In genomic region chrX:24494544-24495113, GRCh38 we compare ENCODE assay signal across 9 cellular contexts. TPM values are rescaled to one million over a fixed set of nuclear protein-coding genes. Genes with fewer than 3 reads are reported as not detected.
DNase-seq lines count a peak whose midpoint lies in the region; ATAC-seq and TF ChIP-seq lines count a peak whose summit lies in the region.
"Had no signal": no experiment of that assay in that cellular context is flagged by ENCODE, and none has a peak within 500 bp of the region (broad histone marks: within the 10 kb centered on the region; RNA-seq: fewer than 3 reads in every experiment).

No MANE protein-coding gene starts in this region.

- H3K4me3 ChIP-seq in coronary artery = peak overlapping the region; percentile 39
- H3K4me3 ChIP-seq in psoas muscle = no peak overlapping the region
- H3K4me3 ChIP-seq: BLaER1 had no signal

- H3K27ac ChIP-seq in coronary artery (peak overlapping the region; percentile 36 to 74), psoas muscle (no peak overlapping the region)
- H3K27ac ChIP-seq: BLaER1 had no signal

- H3K27me3 ChIP-seq in psoas muscle (ENCODE audit: insufficient read depth in 3 of 3, low read length in 2 of 3) = no peaks in the 10 kb centered on the region
- H3K27me3 ChIP-seq: BLaER1 had no signal

- WGBS in psoas muscle, 3 donors = 17 to 49% (median 21%) methylated on average over 8 of the region's 8 CpGs

- DNase-seq in NCI-H2029 (lab: John Stamatoyannopoulos, UW) (peak; percentile 37), NCI-H2029 treated with DMSO at 0.1 percent for 48 hours (lab: John Stamatoyannopoulos, UW) (no peak), NCI-H345 treated with DMSO at 0.1 percent for 48 hours (lab: John Stamatoyannopoulos, UW; ENCODE audit: unreplicated experiment) (peak; percentile 52), coronary artery (ENCODE audit: low spot score) (no peak), myocyte (ENCODE audit: low read depth) (peak; percentile 25), psoas muscle (no peak)
- DNase-seq in stimulated activated naive CD4-positive, alpha-beta T cell (lab: John Stamatoyannopoulos, UW) = no peak

- no peaks in the 10 kb centered on the region for H3K9me3 ChIP-seq in psoas muscle
- H3K9me3 ChIP-seq: BLaER1 had no signal

- no peak for TF ChIP-seq CTCF in coronary artery (IDR thresholded peaks at IDR 0.05)
- TF ChIP-seq CTCF in psoas muscle (IDR thresholded peaks at IDR 0.05) = no peak

- ATAC-seq in GM21381 (IDR thresholded peaks at IDR 0.05; ENCODE audit: unreplicated experiment) (no peak), psoas muscle (no peak)

- no peaks in the 10 kb centered on the region for H3K4me1 ChIP-seq in psoas muscle
- H3K4me1 ChIP-seq: BLaER1 had no signal

- intact Hi-C loops in psoas muscle (cut with DNase I) = loop anchor here (5.0 kb wide), 2 partner anchors 37 to 97 kb away; no protein-coding TSS in a partner anchor

- H3K36me3 ChIP-seq in psoas muscle (ENCODE audit: insufficient read depth in 1 of 2, low read depth in 1 of 2) = no peaks in the 10 kb centered on the region
- H3K36me3 ChIP-seq: BLaER1 had no signal

RNA-seq across cellular contexts. Expression of gene PDK3, which starts 29.5 kb away (rescaled TPM):
- total RNA-seq in myocyte (0.52 and 5.1 TPM in 2 replicates), psoas muscle (1 to 10 TPM; 1.7 to 3.2 (median 2.3) TPM)
- 0.83 TPM for polyA plus RNA-seq in myocyte (2012)
- 1 to 10 TPM in 1 of 3 donors, under 1 TPM in 2; 0.45 to 1.3 (median 0.61) TPM for polyA plus RNA-seq in psoas muscle

Comparison
In these comparisons a context has a peak if more than half of its experiments do, and no peak if none do; other contexts are left out.
1. DNase-seq: peak in NCI-H2029 (single experiment), NCI-H345 treated with DMSO at 0.1 percent for 48 hours (single experiment) and myocyte (single experiment); none in NCI-H2029 treated with DMSO at 0.1 percent for 48 hours (single experiment), coronary artery (single experiment), stimulated activated naive CD4-positive, alpha-beta T cell (0 of 6) and psoas muscle (0 of 2).